8 cellular contexts compared by ENCODE assay signal in the genomic region with DNA sequence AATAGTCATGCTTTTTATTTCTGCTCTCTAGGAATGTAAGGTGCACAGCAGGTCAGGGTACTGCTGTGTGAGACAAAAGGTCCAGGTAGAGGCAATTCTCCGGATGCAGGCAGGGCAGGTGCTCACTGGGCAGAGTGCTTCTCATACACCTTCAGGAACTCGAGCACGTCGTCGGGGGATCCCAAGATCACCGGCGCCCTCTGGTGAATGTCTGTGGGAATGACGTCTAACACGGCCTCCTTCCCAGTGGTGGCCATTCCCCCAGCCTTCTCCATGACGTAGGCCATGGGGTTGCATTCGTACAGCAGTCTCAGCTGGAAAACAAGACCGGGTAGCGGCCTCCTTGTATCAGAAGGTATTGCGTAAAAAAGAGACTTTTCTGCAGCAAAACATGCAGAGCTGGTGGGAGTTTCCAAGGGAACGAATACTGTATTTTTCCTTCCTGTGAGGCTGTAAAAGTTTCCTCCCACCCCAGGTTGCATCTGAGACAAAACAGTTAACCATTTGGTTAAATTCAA. TPM values are rescaled to one million over a fixed set of nuclear protein-coding genes. Genes with fewer than 3 reads are reported as not detected.
DNase-seq lines count a peak whose midpoint lies in the region; ATAC-seq lines count a peak whose summit lies in the region.

No MANE protein-coding gene starts in this region.

- no peaks in the 10 kb centered on the region for H3K9me3 ChIP-seq in BLaER1 treated with 17β-estradiol and CSF1 and Interleukin-3, amounts not matched to agents 10 nM and 100 nM (replicated peaks in 1 of 11)
- H3K9me3 ChIP-seq in mesenchymal stem cell (ENCODE audit: control insufficient read depth, low read length): no peaks in the 10 kb centered on the region

- no peak overlapping the region for H2AK5ac ChIP-seq in mesenchymal stem cell (ENCODE audit: low read length, severe bottlenecking)

- H3K4me2 ChIP-seq in BLaER1 treated with 17β-estradiol and CSF1 and Interleukin-3, amounts not matched to agents 10 nM and 100 nM: peak overlapping the region in 10 of 11 experiments; percentile 3 to 76 (median 52); a peak in 14 of 22 replicates
- H3K4me2 ChIP-seq in mesenchymal stem cell (ENCODE audit: low read length, poor library complexity, severe bottlenecking): peak overlapping the region; percentile 70

- no peak for ATAC-seq in GM21717 (IDR thresholded peaks at IDR 0.05; ENCODE audit: unreplicated experiment)

- WGBS in mesenchymal stem cell: 9% methylated on average over 15 of the region's 15 CpGs

- H3K18ac ChIP-seq in mesenchymal stem cell (ENCODE audit: low read depth in 1 of 2, low read length in 2 of 2): no peak overlapping the region

- no peak overlapping the region for H3K4ac ChIP-seq in mesenchymal stem cell (ENCODE audit: low read depth in 1 of 2, low read length in 2 of 2)

- H3K27me3 ChIP-seq in BLaER1 treated with 17β-estradiol and CSF1 and Interleukin-3, amounts not matched to agents 10 nM and 100 nM: peaks cover 0 to 4% (median 0%) of the 10 kb centered on the region in 11 experiments; a peak in 1 of 22 replicates
- H3K27me3 ChIP-seq in mesenchymal stem cell (ENCODE audit: control insufficient read depth in 1 of 2, insufficient read depth in 1 of 2, low read length in 2 of 2): peaks cover 32 to 36% of the 10 kb centered on the region in 2 experiments

- H2BK12ac ChIP-seq in mesenchymal stem cell (ENCODE audit: low read length in 2 of 2): no peak overlapping the region

- no peaks in the 10 kb centered on the region; a peak in 1 of 22 replicates for H3K36me3 ChIP-seq in BLaER1 treated with 17β-estradiol and CSF1 and Interleukin-3, amounts not matched to agents 10 nM and 100 nM
- H3K36me3 ChIP-seq in mesenchymal stem cell (ENCODE audit: control insufficient read depth in 1 of 2, insufficient read depth in 2 of 2, low read depth in 1 of 2, low read length in 2 of 2): no peaks in the 10 kb centered on the region

- H3K27ac ChIP-seq in BLaER1 treated with 17β-estradiol and CSF1 and Interleukin-3, amounts not matched to agents 10 nM and 100 nM: no peak overlapping the region
- H3K27ac ChIP-seq in mesenchymal stem cell (ENCODE audit: low read length, poor library complexity, severe bottlenecking): peak overlapping the region; percentile 37

- no peak overlapping the region for H2BK120ac ChIP-seq in mesenchymal stem cell (ENCODE audit: low read depth, low read length)

- no peak overlapping the region for H3K4me3 ChIP-seq in BLaER1 treated with 17β-estradiol and CSF1 and Interleukin-3, amounts not matched to agents 10 nM and 100 nM
- no peak overlapping the region for H3K4me3 ChIP-seq in mesenchymal stem cell (ENCODE audit: insufficient read depth in 1 of 2, low read depth in 1 of 2, low read length in 2 of 2)

- H4K20me1 ChIP-seq in BLaER1 treated with 17β-estradiol and CSF1 and Interleukin-3, amounts not matched to agents 10 nM and 100 nM: no peaks in the 10 kb centered on the region

- no peak overlapping the region for H4K8ac ChIP-seq in mesenchymal stem cell (ENCODE audit: low read length)

- H3K14ac ChIP-seq in mesenchymal stem cell (ENCODE audit: low read length in 2 of 2): no peak overlapping the region

- H3K79me1 ChIP-seq in mesenchymal stem cell (replicated peaks; ENCODE audit: low read length, poor library complexity, severe bottlenecking): no peaks in the 10 kb centered on the region

- H3K9ac ChIP-seq in BLaER1 treated with 17β-estradiol and CSF1 and Interleukin-3, amounts not matched to agents 10 nM and 100 nM: no peak overlapping the region
- peak overlapping the region; percentile 35 for H3K9ac ChIP-seq in mesenchymal stem cell (ENCODE audit: low read length)

- peaks cover 0 to 25% (median 16%) of the 10 kb centered on the region in 10 experiments; a peak in 15 of 20 replicates for H3K4me1 ChIP-seq in BLaER1 treated with 17β-estradiol and CSF1 and Interleukin-3, amounts not matched to agents 10 nM and 100 nM
- H3K4me1 ChIP-seq in mesenchymal stem cell (ENCODE audit: control insufficient read depth, insufficient read depth, low read depth, low read length): peaks cover 8% of the 10 kb centered on the region

- no peak overlapping the region for H4K91ac ChIP-seq in mesenchymal stem cell (ENCODE audit: low read length)

- no peak overlapping the region for H2BK5ac ChIP-seq in mesenchymal stem cell (ENCODE audit: low read depth, low read length, poor library complexity, severe bottlenecking)

- DNase-seq in HCEC 1CT: peak; percentile 52
- DNase-seq in NCI-H510A treated with DMSO at 0.1 percent for 48 hours (lab: John Stamatoyannopoulos, UW): peak; percentile 40
- DNase-seq in activated CD4-positive, alpha-beta T cell treated with anti-CD3 and anti-CD28 coated beads, Interleukin-2, amount 50 U/mL, for 48 hours: peak; percentile 83 to 88
- peak; percentile 44 for DNase-seq in effector CD8-positive, alpha-beta T cell (lab: John Stamatoyannopoulos, UW)
- peak; percentile 90 for DNase-seq in mesenchymal stem cell
- peak; percentile 23 for DNase-seq in stimulated activated CD8-positive, alpha-beta memory T cell treated with anti-CD3 and anti-CD28 coated beads, Interleukin-12 subunit alpha, Interleukin-12 subunit beta, amount 100 ng/mL, for 4 hours (ENCODE audit: low read depth)

- H2BK15ac ChIP-seq in mesenchymal stem cell (ENCODE audit: low read depth, poor library complexity, severe bottlenecking): no peak overlapping the region

- no peak overlapping the region for H3K23ac ChIP-seq in mesenchymal stem cell (ENCODE audit: low read length in 2 of 2)

- H2AFZ ChIP-seq in mesenchymal stem cell (ENCODE audit: low read depth, low read length): no peak overlapping the region

RNA-seq across cellular contexts. Expression of a gene that starts 9.7 kb away (rescaled TPM):
- polyA plus RNA-seq in mesenchymal stem cell (2013, experiment 1 of 2): not detected
- polyA plus RNA-seq in mesenchymal stem cell (2013, experiment 2 of 2): not detected

RNA-seq across cellular contexts. Expression of a gene that starts 36.0 kb away (rescaled TPM):
- 0.40 TPM for polyA plus RNA-seq in mesenchymal stem cell (2013, experiment 1 of 2)
- polyA plus RNA-seq in mesenchymal stem cell (2013, experiment 2 of 2): 0.15 TPM

RNA-seq across cellular contexts. Expression of a gene that starts 48.4 kb away (rescaled TPM):
- polyA plus RNA-seq in mesenchymal stem cell (2013, experiment 1 of 2): 4.7 TPM
- polyA plus RNA-seq in mesenchymal stem cell (2013, experiment 2 of 2): 4.5 TPM

Comparison
In these comparisons a context has a peak if more than half of its experiments do, and no peak if none do; other contexts are left out.
1. DNase-seq: peak in every context shown above with its lines; median percentile 90 in mesenchymal stem cell; 86 in activated CD4-positive, alpha-beta T cell treated with anti-CD3 and anti-CD28 coated beads, Interleukin-2, amount 50 U/mL, for 48 hours; 52 in HCEC 1CT; 44 in effector CD8-positive, alpha-beta T cell; 40 in NCI-H510A treated with DMSO at 0.1 percent for 48 hours; 23 in stimulated activated CD8-positive, alpha-beta memory T cell treated with anti-CD3 and anti-CD28 coated beads, Interleukin-12 subunit alpha, Interleukin-12 subunit beta, amount 100 ng/mL, for 4 hours.